In the genomic region with DNA sequence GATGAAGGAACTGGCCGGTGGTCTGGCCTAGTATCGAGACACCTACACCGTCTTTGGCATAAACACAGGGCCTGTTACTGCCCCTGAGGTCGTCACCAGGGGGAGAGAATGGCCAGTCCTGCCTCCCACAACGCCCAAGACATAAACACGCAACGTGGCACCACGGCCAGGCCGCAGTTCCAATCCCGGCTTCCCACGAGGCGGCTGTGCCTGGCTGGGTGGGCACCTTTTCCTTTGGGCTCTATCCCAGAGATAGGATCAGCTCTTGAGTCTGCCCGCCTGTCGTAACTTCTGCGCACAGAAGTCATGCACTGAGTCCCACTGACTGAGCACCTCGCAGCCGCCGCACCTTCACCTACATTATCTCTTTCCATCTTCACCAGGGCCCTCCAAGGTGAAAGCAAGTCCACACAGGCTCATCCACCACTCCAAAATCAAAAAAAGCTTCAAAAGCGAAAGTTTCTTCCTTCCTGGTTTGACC, we compare ENCODE assay signal across 8 cellular contexts. TPM values are rescaled to one million over a fixed set of nuclear protein-coding genes. Genes with fewer than 3 reads are reported as not detected.
DNase-seq lines count a peak whose midpoint lies in the region; ATAC-seq and TF ChIP-seq lines count a peak whose summit lies in the region.

No MANE protein-coding gene starts in this region.

- intact Hi-C loops in sciatic nerve (cut with DNase I) = no loop called here

- H3K4me3 ChIP-seq in GM12864 (ENCODE audit: low read depth, low read length) (peak overlapping the region; percentile 78), foreskin fibroblast (ENCODE audit: low read depth in 1 of 2, low read length in 2 of 2) (peak overlapping the region; percentile 51 to 67)

- peak; percentile 3 for ATAC-seq in sciatic nerve
- ATAC-seq in GM18519 (IDR thresholded peaks at IDR 0.05; ENCODE audit: low FRiP score, unreplicated experiment) = no peak
- ATAC-seq in HG02870 (IDR thresholded peaks at IDR 0.05; ENCODE audit: unreplicated experiment) = no peak

- no peak for DNase-seq in GM12864 (ENCODE audit: low read depth)
- peak in 1 of 2 donors; percentile 27 for DNase-seq in foreskin fibroblast
- no peak for DNase-seq in sciatic nerve (ENCODE audit: low spot score)
- no peak for DNase-seq in NCI-H748 treated with DMSO at 0.1 percent for 48 hours (lab: John Stamatoyannopoulos, UW)
- no peak for DNase-seq in NCI-H526 (lab: John Stamatoyannopoulos, UW)

- peak overlapping the region; percentile 77 for H3K27ac ChIP-seq in VCaP

- no peak for TF ChIP-seq CTCF in GM12864 (IDR thresholded peaks at IDR 0.05; ENCODE audit: low read depth, low read length, missing control alignments)
- TF ChIP-seq CTCF in VCaP (conservative IDR thresholded peaks at IDR 0.05) = no peak
- TF ChIP-seq CTCF in foreskin fibroblast (IDR thresholded peaks at IDR 0.05; ENCODE audit: low read depth, low read length) = no peak

RNA-seq across cellular contexts. Expression of a gene that starts 1.1 kb away (rescaled TPM):
- 24.5 TPM for total RNA-seq in sciatic nerve

RNA-seq across cellular contexts. Expression of a gene that starts 52.3 kb away (rescaled TPM):
- 8.6 TPM for total RNA-seq in sciatic nerve
